ENCODE assay signal across 1 cellular context in genomic region chr2:64869126-64869525, GRCh38.
TF ChIP-seq lines count a peak whose summit lies in the region.

No MANE protein-coding gene starts in this region.

TF ChIP-seq in GM23338, 12 proteins besides CTCF, POLR2A, EP300 and RAD21 (continued from another document):
- no peak for TF ChIP-seq ZNF462 (CRISPR knock-in tag; IDR thresholded peaks at IDR 0.05)
- no peak for TF ChIP-seq ZNF331 (CRISPR knock-in tag; IDR thresholded peaks at IDR 0.05; ENCODE audit: low read depth)
- no peak for TF ChIP-seq EZH2phosphoT487 (IDR thresholded peaks at IDR 0.05; ENCODE audit: unreplicated experiment)
- TF ChIP-seq CREB1 (CRISPR knock-in tag; IDR thresholded peaks at IDR 0.05; ENCODE audit: low read depth): no peak
